1 cellular context compared by ENCODE assay signal in genomic region chr18:50878345-50879301, GRCh38.
A peak's percentile ranks its signal among the peaks of the same experiment; 100 is the strongest.
TF ChIP-seq lines count a peak whose summit lies in the region.

Gene ME2, plus strand, starts transcription at chr18:50879118. Its CDS starts 16,703 bp downstream, at chr18:50895821.

TF ChIP-seq in HepG2, 621 proteins besides CTCF, POLR2A, EP300 and RAD21 (continued from another document and continues in another):
- TF ChIP-seq AKNA (CRISPR knock-in tag; IDR thresholded peaks at IDR 0.05; ENCODE audit: borderline replicate concordance) (no peak), CCAR2 (optimal IDR thresholded peaks at IDR 0.05; ENCODE audit: low read depth, low read length) (no peak), ZNF629 (CRISPR knock-in tag; conservative IDR thresholded peaks at IDR 0.05) (no peak), TMF1 (CRISPR knock-in tag; IDR thresholded peaks at IDR 0.05; ENCODE audit: low read depth) (no peak; the same call in 1 of the 2 replicates), ZNF782 (CRISPR knock-in tag; IDR thresholded peaks at IDR 0.05; ENCODE audit: borderline replicate concordance) (no peak), FOXM1 (CRISPR knock-in tag; IDR thresholded peaks at IDR 0.05) (no peak), LCORL (IDR thresholded peaks at IDR 0.05) (no peak), LCORL (CRISPR knock-in tag; IDR thresholded peaks at IDR 0.05) (no peak), RFXANK (CRISPR knock-in tag; IDR thresholded peaks at IDR 0.05) (no peak), ARID2 (CRISPR knock-in tag; IDR thresholded peaks at IDR 0.05; ENCODE audit: borderline replicate concordance) (no peak), HNF4G (IDR thresholded peaks at IDR 0.05; ENCODE audit: borderline replicate concordance, low read depth, low read length) (no peak), HNF4G (CRISPR knock-in tag; IDR thresholded peaks at IDR 0.05; ENCODE audit: borderline replicate concordance, low read depth) (no peak), ARID3A (IDR thresholded peaks at IDR 0.05; ENCODE audit: low read depth, low read length) (no peak), ZNF775 (CRISPR knock-in tag; IDR thresholded peaks at IDR 0.05; ENCODE audit: borderline replicate concordance) (no peak), PHB2 (IDR thresholded peaks at IDR 0.05; ENCODE audit: partially characterized antibody) (no peak), ZNF792 (CRISPR knock-in tag; IDR thresholded peaks at IDR 0.05) (peak; percentile 74), KDM6A (CRISPR knock-in tag; IDR thresholded peaks at IDR 0.05; ENCODE audit: low read depth) (no peak), ZFY (CRISPR knock-in tag; IDR thresholded peaks at IDR 0.05) (peak; percentile 92), PCBP1 (IDR thresholded peaks at IDR 0.05; ENCODE audit: borderline replicate concordance, low read depth, low read length) (no peak), ZFP41 (CRISPR knock-in tag; IDR thresholded peaks at IDR 0.05; ENCODE audit: borderline replicate concordance) (no peak), SRF (IDR thresholded peaks at IDR 0.05; ENCODE audit: low read depth, low read length) (no peak), GFI1 (CRISPR knock-in tag; IDR thresholded peaks at IDR 0.05; ENCODE audit: borderline replicate concordance) (no peak; the same call in 1 of the 2 replicates), ZSCAN31 (CRISPR knock-in tag; IDR thresholded peaks at IDR 0.05; ENCODE audit: low read depth) (no peak), PLRG1 (conservative IDR thresholded peaks at IDR 0.05) (no peak), TBP (CRISPR knock-in tag; IDR thresholded peaks at IDR 0.05) (no peak), ZNF124 (CRISPR knock-in tag; IDR thresholded peaks at IDR 0.05) (no peak), ZNF713 (CRISPR knock-in tag; IDR thresholded peaks at IDR 0.05) (no peak), NFE2L1 (CRISPR knock-in tag; IDR thresholded peaks at IDR 0.05; ENCODE audit: borderline replicate concordance) (no peak), RNF2 (conservative IDR thresholded peaks at IDR 0.05; ENCODE audit: low read depth) (no peak), HNRNPK (IDR thresholded peaks at IDR 0.05; ENCODE audit: low read depth, low read length, poor library complexity, severe bottlenecking) (peak; percentile 67), ARNTL (CRISPR knock-in tag; IDR thresholded peaks at IDR 0.05) (0 out of 2 replicates have a peak, but pooled peaks have one; percentile 20), ZFP1 (CRISPR knock-in tag; IDR thresholded peaks at IDR 0.05) (no peak), BRCA1 (CRISPR knock-in tag; IDR thresholded peaks at IDR 0.05) (no peak), TEAD3 (CRISPR knock-in tag; optimal IDR thresholded peaks at IDR 0.05; ENCODE audit: borderline replicate concordance) (no peak), CREB3 (CRISPR knock-in tag; IDR thresholded peaks at IDR 0.05) (0 out of 2 replicates have a peak, but pooled peaks have one; percentile 78), ZNF3 (CRISPR knock-in tag; IDR thresholded peaks at IDR 0.05) (no peak), SUZ12 (IDR thresholded peaks at IDR 0.05; ENCODE audit: low read depth, low read length) (no peak), ZNF138 (CRISPR knock-in tag; IDR thresholded peaks at IDR 0.05; ENCODE audit: low read depth) (no peak), ZNF652 (CRISPR knock-in tag; IDR thresholded peaks at IDR 0.05; ENCODE audit: borderline replicate concordance, low read depth) (no peak), SIN3B (IDR thresholded peaks at IDR 0.05; ENCODE audit: low read length) (no peak), ZNF644 (CRISPR knock-in tag; IDR thresholded peaks at IDR 0.05; ENCODE audit: low read depth) (no peak), ZNF510 (CRISPR knock-in tag; IDR thresholded peaks at IDR 0.05; ENCODE audit: low read depth) (no peak), CHD2 (IDR thresholded peaks at IDR 0.05; ENCODE audit: low read depth, low read length) (no peak), ZNF264 (CRISPR knock-in tag; IDR thresholded peaks at IDR 0.05) (peak; percentile 63; the same call in 1 of the 2 replicates), WIZ (CRISPR knock-in tag; IDR thresholded peaks at IDR 0.05) (no peak), PAWR (CRISPR knock-in tag; IDR thresholded peaks at IDR 0.05; ENCODE audit: borderline replicate concordance) (no peak), ZNF335 (CRISPR knock-in tag; IDR thresholded peaks at IDR 0.05) (no peak), STAG1 (CRISPR knock-in tag; IDR thresholded peaks at IDR 0.05) (no peak), ZNF816 (CRISPR knock-in tag; IDR thresholded peaks at IDR 0.05; ENCODE audit: borderline replicate concordance) (0 out of 2 replicates have a peak, but pooled peaks have one; percentile 54), NFIB (CRISPR knock-in tag; IDR thresholded peaks at IDR 0.05; ENCODE audit: borderline replicate concordance) (no peak), ELF4 (CRISPR knock-in tag; IDR thresholded peaks at IDR 0.05; ENCODE audit: borderline replicate concordance) (no peak), ZNF605 (CRISPR knock-in tag; IDR thresholded peaks at IDR 0.05) (no peak), HDAC1 (CRISPR knock-in tag; IDR thresholded peaks at IDR 0.05) (peak; percentile 55), ISL2 (CRISPR knock-in tag; IDR thresholded peaks at IDR 0.05) (no peak; the same call in 1 of the 2 replicates), PITX1 (CRISPR knock-in tag; IDR thresholded peaks at IDR 0.05) (peak; percentile 51; the same call in 1 of the 2 replicates)
- TF ChIP-seq, protein P1, sequence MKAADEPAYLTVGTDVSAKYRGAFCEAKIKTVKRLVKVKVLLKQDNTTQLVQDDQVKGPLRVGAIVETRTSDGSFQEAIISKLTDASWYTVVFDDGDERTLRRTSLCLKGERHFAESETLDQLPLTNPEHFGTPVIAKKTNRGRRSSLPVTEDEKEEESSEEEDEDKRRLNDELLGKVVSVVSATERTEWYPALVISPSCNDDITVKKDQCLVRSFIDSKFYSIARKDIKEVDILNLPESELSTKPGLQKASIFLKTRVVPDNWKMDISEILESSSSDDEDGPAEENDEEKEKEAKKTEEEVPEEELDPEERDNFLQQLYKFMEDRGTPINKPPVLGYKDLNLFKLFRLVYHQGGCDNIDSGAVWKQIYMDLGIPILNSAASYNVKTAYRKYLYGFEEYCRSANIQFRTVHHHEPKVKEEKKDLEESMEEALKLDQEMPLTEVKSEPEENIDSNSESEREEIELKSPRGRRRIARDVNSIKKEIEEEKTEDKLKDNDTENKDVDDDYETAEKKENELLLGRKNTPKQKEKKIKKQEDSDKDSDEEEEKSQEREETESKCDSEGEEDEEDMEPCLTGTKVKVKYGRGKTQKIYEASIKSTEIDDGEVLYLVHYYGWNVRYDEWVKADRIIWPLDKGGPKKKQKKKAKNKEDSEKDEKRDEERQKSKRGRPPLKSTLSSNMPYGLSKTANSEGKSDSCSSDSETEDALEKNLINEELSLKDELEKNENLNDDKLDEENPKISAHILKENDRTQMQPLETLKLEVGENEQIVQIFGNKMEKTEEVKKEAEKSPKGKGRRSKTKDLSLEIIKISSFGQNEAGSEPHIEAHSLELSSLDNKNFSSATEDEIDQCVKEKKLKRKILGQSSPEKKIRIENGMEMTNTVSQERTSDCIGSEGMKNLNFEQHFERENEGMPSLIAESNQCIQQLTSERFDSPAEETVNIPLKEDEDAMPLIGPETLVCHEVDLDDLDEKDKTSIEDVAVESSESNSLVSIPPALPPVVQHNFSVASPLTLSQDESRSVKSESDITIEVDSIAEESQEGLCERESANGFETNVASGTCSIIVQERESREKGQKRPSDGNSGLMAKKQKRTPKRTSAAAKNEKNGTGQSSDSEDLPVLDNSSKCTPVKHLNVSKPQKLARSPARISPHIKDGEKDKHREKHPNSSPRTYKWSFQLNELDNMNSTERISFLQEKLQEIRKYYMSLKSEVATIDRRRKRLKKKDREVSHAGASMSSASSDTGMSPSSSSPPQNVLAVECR (CRISPR knock-in tag; IDR thresholded peaks at IDR 0.05; ENCODE audit: borderline replicate concordance) = 0 out of 2 replicates have a peak, but pooled peaks have one; percentile 50
- TF ChIP-seq, protein P2, sequence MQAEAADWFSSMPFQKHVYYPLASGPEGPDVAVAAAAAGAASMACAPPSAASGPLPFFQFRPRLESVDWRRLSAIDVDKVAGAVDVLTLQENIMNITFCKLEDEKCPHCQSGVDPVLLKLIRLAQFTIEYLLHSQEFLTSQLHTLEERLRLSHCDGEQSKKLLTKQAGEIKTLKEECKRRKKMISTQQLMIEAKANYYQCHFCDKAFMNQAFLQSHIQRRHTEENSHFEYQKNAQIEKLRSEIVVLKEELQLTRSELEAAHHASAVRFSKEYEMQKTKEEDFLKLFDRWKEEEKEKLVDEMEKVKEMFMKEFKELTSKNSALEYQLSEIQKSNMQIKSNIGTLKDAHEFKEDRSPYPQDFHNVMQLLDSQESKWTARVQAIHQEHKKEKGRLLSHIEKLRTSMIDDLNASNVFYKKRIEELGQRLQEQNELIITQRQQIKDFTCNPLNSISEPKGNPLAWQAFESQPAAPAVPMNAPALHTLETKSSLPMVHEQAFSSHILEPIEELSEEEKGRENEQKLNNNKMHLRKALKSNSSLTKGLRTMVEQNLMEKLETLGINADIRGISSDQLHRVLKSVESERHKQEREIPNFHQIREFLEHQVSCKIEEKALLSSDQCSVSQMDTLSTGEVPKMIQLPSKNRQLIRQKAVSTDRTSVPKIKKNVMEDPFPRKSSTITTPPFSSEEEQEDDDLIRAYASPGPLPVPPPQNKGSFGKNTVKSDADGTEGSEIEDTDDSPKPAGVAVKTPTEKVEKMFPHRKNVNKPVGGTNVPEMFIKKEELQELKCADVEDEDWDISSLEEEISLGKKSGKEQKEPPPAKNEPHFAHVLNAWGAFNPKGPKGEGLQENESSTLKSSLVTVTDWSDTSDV (CRISPR knock-in tag; IDR thresholded peaks at IDR 0.05) = no peak
- TF ChIP-seq, protein P3, sequence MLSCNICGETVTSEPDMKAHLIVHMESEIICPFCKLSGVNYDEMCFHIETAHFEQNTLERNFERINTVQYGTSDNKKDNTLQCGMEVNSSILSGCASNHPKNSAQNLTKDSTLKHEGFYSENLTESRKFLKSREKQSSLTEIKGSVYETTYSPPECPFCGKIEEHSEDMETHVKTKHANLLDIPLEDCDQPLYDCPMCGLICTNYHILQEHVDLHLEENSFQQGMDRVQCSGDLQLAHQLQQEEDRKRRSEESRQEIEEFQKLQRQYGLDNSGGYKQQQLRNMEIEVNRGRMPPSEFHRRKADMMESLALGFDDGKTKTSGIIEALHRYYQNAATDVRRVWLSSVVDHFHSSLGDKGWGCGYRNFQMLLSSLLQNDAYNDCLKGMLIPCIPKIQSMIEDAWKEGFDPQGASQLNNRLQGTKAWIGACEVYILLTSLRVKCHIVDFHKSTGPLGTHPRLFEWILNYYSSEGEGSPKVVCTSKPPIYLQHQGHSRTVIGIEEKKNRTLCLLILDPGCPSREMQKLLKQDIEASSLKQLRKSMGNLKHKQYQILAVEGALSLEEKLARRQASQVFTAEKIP (CRISPR knock-in tag; IDR thresholded peaks at IDR 0.05; ENCODE audit: borderline replicate concordance) = no peak
- TF ChIP-seq, protein P4, sequence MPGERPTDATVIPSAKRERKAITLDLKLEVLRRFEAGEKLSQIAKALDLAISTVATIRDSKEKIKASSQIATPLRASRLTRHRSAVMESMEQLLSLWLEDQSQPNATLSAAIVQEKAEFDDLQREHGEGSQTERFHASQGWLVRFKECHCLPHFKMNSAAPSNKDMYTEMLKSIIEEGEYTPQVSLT (CRISPR knock-in tag; IDR thresholded peaks at IDR 0.05; ENCODE audit: borderline replicate concordance, low read depth) = no peak
